In genomic region chr5:59007460-59008063, GRCh38 we compare ENCODE assay signal across 8 cellular contexts.
DNase-seq lines count a peak whose midpoint lies in the region; ATAC-seq, FAIRE-seq and TF ChIP-seq lines count a peak whose summit lies in the region.

No MANE protein-coding gene starts in this region.

- TF ChIP-seq CTCF in AG09309 (IDR thresholded peaks at IDR 0.05; ENCODE audit: control insufficient read depth, insufficient read depth, low read depth, low read length, missing control alignments) = peak; percentile 35
- TF ChIP-seq CTCF in SU-DHL-6 (IDR thresholded peaks at IDR 0.05; ENCODE audit: insufficient read depth, low read length, poor library complexity, severe bottlenecking) = peak; percentile 47

- peaks cover 4 to 14% (median 10%) of the 10 kb centered on the region in 6 donors for H3K9me3 Mint-ChIP-seq in immature natural killer cell

- peaks cover 2 to 13% (median 13%) of the 10 kb centered on the region in 3 donors for H3K27me3 Mint-ChIP-seq in immature natural killer cell (ENCODE audit: low read depth in 3 of 3)

- H3K9me3 ChIP-seq in SU-DHL-6 (ENCODE audit: insufficient read depth, low read length) = no peaks in the 10 kb centered on the region

- no peaks in the 10 kb centered on the region for H3K36me3 ChIP-seq in H7 (replicated peaks; ENCODE audit: control insufficient read depth, insufficient read depth, low read length)
- H3K36me3 ChIP-seq in SU-DHL-6 (ENCODE audit: low read length) = no peaks in the 10 kb centered on the region

- peak overlapping the region; percentile 29 to 63 (median 44) for H3K27ac Mint-ChIP-seq in immature natural killer cell

- TF ChIP-seq POLR2A in H54 (IDR thresholded peaks at IDR 0.05; ENCODE audit: low read depth, low read length) = no peak

- no peak overlapping the region for H3K4me3 ChIP-seq in AG09309 (ENCODE audit: control insufficient read depth, low read depth, low read length)
- H3K4me3 ChIP-seq in H7 (ENCODE audit: insufficient read depth, low read depth, low read length) = no peak overlapping the region
- H3K4me3 ChIP-seq in SU-DHL-6 (ENCODE audit: insufficient read depth, low read length, poor library complexity, severe bottlenecking) = no peak overlapping the region

- no peak overlapping the region for H3K9ac ChIP-seq in SU-DHL-6 (ENCODE audit: low read length)

- H3K4me3 Mint-ChIP-seq in immature natural killer cell = no peak overlapping the region

- no peak for FAIRE-seq in H54 (lab: Jason Lieb, UNC)

- H4K20me1 ChIP-seq in SU-DHL-6 (ENCODE audit: low read depth, low read length) = no peaks in the 10 kb centered on the region

- no peaks in the 10 kb centered on the region for H3K27me3 ChIP-seq in H7 (ENCODE audit: control insufficient read depth, insufficient read depth, low read length)
- H3K27me3 ChIP-seq in SU-DHL-6 (ENCODE audit: low read length) = no peaks in the 10 kb centered on the region

- no peaks in the 10 kb centered on the region for H3K79me2 ChIP-seq in SU-DHL-6 (ENCODE audit: insufficient read depth, low read length)

- no peaks in the 10 kb centered on the region for H3K9me2 ChIP-seq in SU-DHL-6 (replicated peaks; ENCODE audit: insufficient read depth, low read length)

- H2AFZ ChIP-seq in SU-DHL-6 (ENCODE audit: low read depth, low read length, severe bottlenecking) = no peak overlapping the region

- peaks cover 12 to 16% (median 14%) of the 10 kb centered on the region in 3 donors for H3K36me3 Mint-ChIP-seq in immature natural killer cell

- H3K4me2 ChIP-seq in SU-DHL-6 (ENCODE audit: low read depth, low read length, poor library complexity, severe bottlenecking) = no peak overlapping the region

- DNase-seq in AG09309 (ENCODE audit: low read depth) = peak; percentile 8
- DNase-seq in H7 = peak; percentile 4
- DNase-seq in immature natural killer cell = peak in 2 of 3 donors; percentile 19 to 24
- DNase-seq in H54 (ENCODE audit: insufficient read length, low spot score) = no peak

- H3K27ac ChIP-seq in SU-DHL-6 (ENCODE audit: low read depth, low read length) = no peak overlapping the region

- peaks cover 53 to 78% of the 10 kb centered on the region in 2 donors for H3K4me1 Mint-ChIP-seq in immature natural killer cell

- no peaks in the 10 kb centered on the region for H3F3A ChIP-seq in SU-DHL-6 (ENCODE audit: insufficient read depth)

- ATAC-seq in HG02571 (IDR thresholded peaks at IDR 0.05; ENCODE audit: unreplicated experiment) (no peak), GM18511 (IDR thresholded peaks at IDR 0.05; ENCODE audit: unreplicated experiment) (no peak), HG03159 (IDR thresholded peaks at IDR 0.05; ENCODE audit: unreplicated experiment) (no peak)
